8 cellular contexts compared by ENCODE assay signal in the genomic region with DNA sequence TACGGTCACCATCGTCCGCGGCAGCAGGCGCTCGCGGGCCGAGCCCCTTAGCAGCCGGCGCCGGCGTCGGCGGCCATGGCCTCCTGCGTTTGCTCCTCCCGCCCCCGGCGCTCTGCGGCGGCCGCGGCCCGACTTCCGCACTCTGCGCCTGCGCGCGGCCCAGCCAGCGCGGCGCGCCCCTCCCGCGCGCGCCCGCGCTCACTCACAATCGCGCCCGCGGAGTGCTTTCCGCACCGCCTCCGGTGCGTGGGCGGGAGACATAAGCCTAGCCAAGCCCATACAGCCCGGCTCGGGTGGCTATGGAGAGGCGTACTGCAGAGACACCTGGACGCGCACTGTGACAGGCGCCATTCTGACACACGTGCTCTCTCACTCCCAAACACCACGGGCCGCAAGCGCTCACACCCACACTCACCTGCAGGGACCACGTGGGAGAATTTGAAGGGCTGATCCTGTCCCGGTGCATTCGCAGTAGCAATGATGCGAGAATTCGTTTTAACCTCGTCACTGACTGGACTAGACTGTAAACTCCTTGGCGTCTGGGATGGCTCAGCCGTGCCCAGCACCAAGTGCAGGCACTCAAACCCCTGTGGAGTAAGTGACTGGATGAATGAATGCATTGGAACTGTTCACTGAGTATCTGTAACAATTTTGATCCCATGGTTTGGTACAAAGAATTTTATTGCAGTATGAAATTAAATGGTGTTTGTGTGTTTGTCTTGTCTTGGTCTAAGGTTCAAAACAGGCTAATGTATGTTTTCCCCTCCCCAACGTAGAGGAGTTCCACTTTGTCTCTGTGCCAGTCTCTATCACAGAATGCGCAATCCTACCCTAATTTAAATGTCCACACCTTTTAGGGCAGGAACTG. TPM values are rescaled to one million over a fixed set of nuclear protein-coding genes. Genes with fewer than 3 reads are reported as not detected.
DNase-seq lines count a peak whose midpoint lies in the region; ATAC-seq and TF ChIP-seq lines count a peak whose summit lies in the region.

A gene with protein sequence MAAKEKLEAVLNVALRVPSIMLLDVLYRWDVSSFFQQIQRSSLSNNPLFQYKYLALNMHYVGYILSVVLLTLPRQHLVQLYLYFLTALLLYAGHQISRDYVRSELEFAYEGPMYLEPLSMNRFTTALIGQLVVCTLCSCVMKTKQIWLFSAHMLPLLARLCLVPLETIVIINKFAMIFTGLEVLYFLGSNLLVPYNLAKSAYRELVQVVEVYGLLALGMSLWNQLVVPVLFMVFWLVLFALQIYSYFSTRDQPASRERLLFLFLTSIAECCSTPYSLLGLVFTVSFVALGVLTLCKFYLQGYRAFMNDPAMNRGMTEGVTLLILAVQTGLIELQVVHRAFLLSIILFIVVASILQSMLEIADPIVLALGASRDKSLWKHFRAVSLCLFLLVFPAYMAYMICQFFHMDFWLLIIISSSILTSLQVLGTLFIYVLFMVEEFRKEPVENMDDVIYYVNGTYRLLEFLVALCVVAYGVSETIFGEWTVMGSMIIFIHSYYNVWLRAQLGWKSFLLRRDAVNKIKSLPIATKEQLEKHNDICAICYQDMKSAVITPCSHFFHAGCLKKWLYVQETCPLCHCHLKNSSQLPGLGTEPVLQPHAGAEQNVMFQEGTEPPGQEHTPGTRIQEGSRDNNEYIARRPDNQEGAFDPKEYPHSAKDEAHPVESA (minus strand): TSS at position 116 of the 868 bp plus-strand sequence. CDS start 5,936 bp downstream, outside the sequence.

- H3K4me3 ChIP-seq in GM12865 (ENCODE audit: low read depth, low read length) (peak within 1 kb of the TSS; percentile 70), prostate gland (peak within 1 kb of the TSS; percentile 92), urinary bladder (ENCODE audit: low read depth, low read length) (peak within 1 kb of the TSS; percentile 92)

- intact Hi-C loops in left cardiac atrium (cut with DNase I), result loop anchor here in 1 of 2 donors (2.0 to 10.0 kb wide), 2 partner anchors 51 to 55 kb away; no protein-coding TSS in a partner anchor
- intact Hi-C loops in prostate gland (cut with DNase I), result loop anchor here (5.0 kb wide), 2 partner anchors 52 to 53 kb away; a partner anchor contains a TSS

- peak within 1 kb of the TSS; percentile 95 to 99 for H3K27ac Mint-ChIP-seq in T-cell

- peak within 1 kb of the TSS; percentile 63 for H3K27ac ChIP-seq in adipose tissue (ENCODE audit: low read depth, low read length)
- H3K27ac ChIP-seq in prostate gland, result peak within 1 kb of the TSS; percentile 94 to 96
- H3K27ac ChIP-seq in urinary bladder (ENCODE audit: low read depth), result peak within 1 kb of the TSS; percentile 98

- CTCF ChIA-PET in T-cell (lab: Charles Lee), result interaction anchor here in 1 of 2 donors (2.2 kb wide), 1 partner anchor 11 kb away, joined by 11 read pairs; no protein-coding TSS in a partner anchor

- peak; percentile 75 for TF ChIP-seq POLR2A in prostate gland (IDR thresholded peaks at IDR 0.05)

- peaks cover 11% of the 10 kb centered on the region for H3K4me1 ChIP-seq in prostate gland (replicated peaks)
- no peaks in the 10 kb centered on the region for H3K4me1 ChIP-seq in urinary bladder (ENCODE audit: insufficient read depth)

- WGBS in adipose tissue, 3 donors, result 3 to 4% (median 3%) methylated on average over 45 to 67 of the region's 67 CpGs
- WGBS in prostate gland, result 2% methylated on average over 56 of the region's 67 CpGs
- WGBS in urinary bladder, result 3% methylated on average over 67 of the region's 67 CpGs

- peak within 1 kb of the TSS; percentile 89 to 99 (median 95) for H3K4me3 Mint-ChIP-seq in T-cell

- peaks cover 42 to 62% (median 45%) of the 10 kb centered on the region in 3 donors for H3K4me1 Mint-ChIP-seq in T-cell

- no peaks in the 10 kb centered on the region for H3K36me3 ChIP-seq in prostate gland
- no peaks in the 10 kb centered on the region for H3K36me3 ChIP-seq in urinary bladder (ENCODE audit: insufficient read depth)

- no peaks in the 10 kb centered on the region for H3K9me3 ChIP-seq in prostate gland

- ATAC-seq in HG02623 (IDR thresholded peaks at IDR 0.05; ENCODE audit: unreplicated experiment), result peak; percentile 71
- peak; percentile 78 to 80 (median 78) for ATAC-seq in T-cell (replicated peaks in 1 of 4)
- ATAC-seq in left cardiac atrium, result peak; percentile 78 to 91

- POLR2A ChIA-PET in T-cell (lab: Charles Lee), result no interaction called here

- no peaks in the 10 kb centered on the region for H3K27me3 Mint-ChIP-seq in T-cell

- DNase-seq in GM12865 (ENCODE audit: low read depth) (peak; percentile 91), NCI-H1092 treated with DMSO at 0.1 percent for 48 hours (lab: John Stamatoyannopoulos, UW) (peak; percentile 70), T-cell (peak; percentile 87 to 94 (median 92)), left cardiac atrium (peak; percentile 95), prostate gland (ENCODE audit: low spot score) (peak; percentile 87)

- H3K9me3 Mint-ChIP-seq in T-cell, result no peaks in the 10 kb centered on the region

- TF ChIP-seq CTCF in GM12865 (IDR thresholded peaks at IDR 0.05; ENCODE audit: insufficient read depth, low read depth, low read length, missing control alignments), result no peak
- TF ChIP-seq CTCF in prostate gland (IDR thresholded peaks at IDR 0.05), result no peak

- no peaks in the 10 kb centered on the region for H3K27me3 ChIP-seq in prostate gland (replicated peaks; ENCODE audit: insufficient read depth)

- no peaks in the 10 kb centered on the region for H3K36me3 Mint-ChIP-seq in T-cell

RNA-seq across cellular contexts. Expression of the gene that starts here (rescaled TPM):
- total RNA-seq in T-cell, result 10 to 100 TPM; 54.0 to 62.8 (median 60.1) TPM
- 10 to 100 TPM; 11.6 to 40.8 (median 33.6) TPM for polyA plus RNA-seq in adipose tissue
- 10 to 100 TPM; 28.3 to 30.4 TPM for total RNA-seq in left cardiac atrium
- total RNA-seq in prostate gland, result 10 to 100 TPM; 38.6 to 50.5 TPM
- 47.6 TPM for total RNA-seq in urinary bladder
- 64.6 TPM for polyA plus RNA-seq in urinary bladder

Comparison
In these comparisons a context has a peak if more than half of its experiments do, and no peak if none do; other contexts are left out.
1. Peak in every context shown above with its lines: DNase-seq, ATAC-seq, H3K4me3 ChIP-seq and H3K27ac ChIP-seq.